Comparison of ENCODE assay signal across 1 cellular context in the genomic region with DNA sequence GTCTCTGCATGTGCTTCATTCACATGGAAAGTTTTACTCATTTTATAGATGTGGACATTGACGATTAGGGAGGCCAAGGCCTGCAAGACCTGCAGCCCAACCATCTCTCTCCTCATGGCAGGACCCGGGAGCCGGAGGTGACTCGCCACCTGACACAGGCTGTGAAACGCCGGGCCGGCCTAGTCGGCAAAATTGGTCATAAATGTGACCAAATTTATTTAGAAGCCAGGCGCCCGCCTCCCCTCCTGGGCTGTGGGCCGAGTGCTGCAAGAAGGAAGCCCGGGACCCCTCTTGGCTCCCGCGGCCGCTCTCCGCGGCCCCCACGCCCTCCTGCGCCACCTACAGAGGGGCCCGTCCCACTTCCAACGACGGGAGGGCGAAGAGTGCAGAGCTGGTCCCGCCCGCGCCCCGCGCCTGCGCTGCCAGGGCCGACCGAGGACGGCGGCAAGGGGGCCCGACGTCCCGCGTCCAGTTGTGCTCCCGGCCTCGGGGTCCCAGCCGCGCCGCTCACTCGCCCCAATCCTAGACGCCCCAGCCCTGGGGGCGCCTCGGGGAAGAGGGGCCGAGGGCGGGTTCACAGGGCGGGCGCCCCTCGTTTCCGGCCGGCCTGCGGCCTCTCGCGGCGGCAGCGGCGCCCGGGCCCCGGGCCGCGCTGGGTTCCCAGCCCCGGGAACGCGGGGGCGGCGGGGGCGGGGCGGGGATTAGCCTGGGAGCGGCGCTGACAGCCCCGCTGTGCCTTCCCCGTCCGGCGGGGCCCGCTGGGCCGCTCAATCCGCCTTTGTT.
TF ChIP-seq lines count a peak whose summit lies in the region.

No MANE protein-coding gene starts in this region.

TF ChIP-seq in HEK293, 187 proteins besides CTCF, POLR2A, EP300 and RAD21 (continued from another document):
- TF ChIP-seq, protein P1, sequence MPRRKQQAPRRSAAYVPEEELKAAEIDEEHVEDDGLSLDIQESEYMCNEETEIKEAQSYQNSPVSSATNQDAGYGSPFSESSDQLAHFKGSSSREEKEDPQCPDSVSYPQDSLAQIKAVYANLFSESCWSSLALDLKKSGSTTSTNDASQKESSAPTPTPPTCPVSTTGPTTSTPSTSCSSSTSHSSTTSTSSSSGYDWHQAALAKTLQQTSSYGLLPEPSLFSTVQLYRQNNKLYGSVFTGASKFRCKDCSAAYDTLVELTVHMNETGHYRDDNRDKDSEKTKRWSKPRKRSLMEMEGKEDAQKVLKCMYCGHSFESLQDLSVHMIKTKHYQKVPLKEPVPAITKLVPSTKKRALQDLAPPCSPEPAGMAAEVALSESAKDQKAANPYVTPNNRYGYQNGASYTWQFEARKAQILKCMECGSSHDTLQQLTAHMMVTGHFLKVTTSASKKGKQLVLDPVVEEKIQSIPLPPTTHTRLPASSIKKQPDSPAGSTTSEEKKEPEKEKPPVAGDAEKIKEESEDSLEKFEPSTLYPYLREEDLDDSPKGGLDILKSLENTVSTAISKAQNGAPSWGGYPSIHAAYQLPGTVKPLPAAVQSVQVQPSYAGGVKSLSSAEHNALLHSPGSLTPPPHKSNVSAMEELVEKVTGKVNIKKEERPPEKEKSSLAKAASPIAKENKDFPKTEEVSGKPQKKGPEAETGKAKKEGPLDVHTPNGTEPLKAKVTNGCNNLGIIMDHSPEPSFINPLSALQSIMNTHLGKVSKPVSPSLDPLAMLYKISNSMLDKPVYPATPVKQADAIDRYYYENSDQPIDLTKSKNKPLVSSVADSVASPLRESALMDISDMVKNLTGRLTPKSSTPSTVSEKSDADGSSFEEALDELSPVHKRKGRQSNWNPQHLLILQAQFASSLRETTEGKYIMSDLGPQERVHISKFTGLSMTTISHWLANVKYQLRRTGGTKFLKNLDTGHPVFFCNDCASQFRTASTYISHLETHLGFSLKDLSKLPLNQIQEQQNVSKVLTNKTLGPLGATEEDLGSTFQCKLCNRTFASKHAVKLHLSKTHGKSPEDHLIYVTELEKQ (tag by site-specific recombination; IDR thresholded peaks at IDR 0.05; ENCODE audit: borderline replicate concordance), result no peak
- TF ChIP-seq ZNF792 (tag by site-specific recombination; IDR thresholded peaks at IDR 0.05), result no peak
- TF ChIP-seq SCRT2 (tag by site-specific recombination; IDR thresholded peaks at IDR 0.05), result no peak
- no peak for TF ChIP-seq ZNF324 (tag by site-specific recombination; IDR thresholded peaks at IDR 0.05)
- TF ChIP-seq KLF8 (tag by site-specific recombination; IDR thresholded peaks at IDR 0.05), result peak; percentile 65
- peak; percentile 35 for TF ChIP-seq KLF1 (tag by site-specific recombination; IDR thresholded peaks at IDR 0.05)
- TF ChIP-seq GLIS1 (tag by site-specific recombination; IDR thresholded peaks at IDR 0.05), result peak; percentile 50
